2 cellular contexts compared by ENCODE assay signal in genomic region chr22:26536056-26536761, GRCh38.
TF ChIP-seq lines count a peak whose summit lies in the region.

No MANE protein-coding gene starts in this region.

TF ChIP-seq in IMR-90, 13 proteins besides CTCF, POLR2A, EP300 and RAD21:
- TF ChIP-seq MAFK (IDR thresholded peaks at IDR 0.05; ENCODE audit: low read depth, low read length) (no peak), MXI1 (IDR thresholded peaks at IDR 0.05; ENCODE audit: borderline replicate concordance, low read depth, low read length) (no peak), USF2 (IDR thresholded peaks at IDR 0.05; ENCODE audit: low read depth, low read length) (no peak), CEBPB (IDR thresholded peaks at IDR 0.05; ENCODE audit: low read depth, low read length) (no peak)

TF ChIP-seq in K562, 482 proteins besides CTCF, POLR2A, EP300 and RAD21:
- no peak for TF ChIP-seq ZNF253 (CRISPR knock-in tag; conservative IDR thresholded peaks at IDR 0.05)
- no peak for TF ChIP-seq PCBP1 (IDR thresholded peaks at IDR 0.05; ENCODE audit: low read depth, low read length, poor library complexity, severe bottlenecking)
- TF ChIP-seq POLR2G (IDR thresholded peaks at IDR 0.05; ENCODE audit: low read depth, low read length) = 0 out of 2 replicates have a peak, but pooled peaks have one; percentile 34
- no peak for TF ChIP-seq SOX6 (IDR thresholded peaks at IDR 0.05)
- TF ChIP-seq ZNF212 (CRISPR knock-in tag; IDR thresholded peaks at IDR 0.05) = no peak
